1 cellular context compared by ENCODE assay signal in genomic region chr19:57099199-57099661, GRCh38.
TF ChIP-seq lines count a peak whose summit lies in the region.

No MANE protein-coding gene starts in this region.

TF ChIP-seq in HepG2, 621 proteins besides CTCF, POLR2A, EP300 and RAD21 (continued from another document and continues in another):
- TF ChIP-seq MIER3 (CRISPR knock-in tag; IDR thresholded peaks at IDR 0.05; ENCODE audit: borderline replicate concordance) (peak; percentile 73; the same call in 1 of the 2 replicates), FOXJ3 (CRISPR knock-in tag; IDR thresholded peaks at IDR 0.05; ENCODE audit: borderline replicate concordance) (no peak), DRAP1 (CRISPR knock-in tag; IDR thresholded peaks at IDR 0.05) (peak; percentile 43; the same call in 1 of the 2 replicates), BCL6 (CRISPR knock-in tag; IDR thresholded peaks at IDR 0.05) (peak; percentile 32; the same call in 1 of the 2 replicates), CREB1 (IDR thresholded peaks at IDR 0.05) (no peak), CREB1 (CRISPR knock-in tag; IDR thresholded peaks at IDR 0.05) (no peak), NFE2 (CRISPR knock-in tag; IDR thresholded peaks at IDR 0.05) (no peak), ZNF441 (CRISPR knock-in tag; IDR thresholded peaks at IDR 0.05; ENCODE audit: borderline replicate concordance) (no peak), PCBP1 (IDR thresholded peaks at IDR 0.05; ENCODE audit: borderline replicate concordance, low read depth, low read length) (peak; percentile 93), ZNF280D (CRISPR knock-in tag; IDR thresholded peaks at IDR 0.05) (peak; percentile 90), ZNF20 (CRISPR knock-in tag; IDR thresholded peaks at IDR 0.05) (no peak), SOX5 (CRISPR knock-in tag; IDR thresholded peaks at IDR 0.05; ENCODE audit: borderline replicate concordance) (no peak), ZNF232 (CRISPR knock-in tag; IDR thresholded peaks at IDR 0.05; ENCODE audit: borderline replicate concordance) (0 out of 2 replicates have a peak, but pooled peaks have one; percentile 38), ZFP41 (CRISPR knock-in tag; IDR thresholded peaks at IDR 0.05; ENCODE audit: borderline replicate concordance) (no peak), ZNF121 (CRISPR knock-in tag; IDR thresholded peaks at IDR 0.05) (no peak; the same call in 1 of the 2 replicates), NPAS2 (CRISPR knock-in tag; IDR thresholded peaks at IDR 0.05; ENCODE audit: borderline replicate concordance) (no peak), ZFP36 (IDR thresholded peaks at IDR 0.05; ENCODE audit: borderline replicate concordance, low read depth, low read length, partially characterized antibody) (peak; percentile 100), ATF1 (CRISPR knock-in tag; IDR thresholded peaks at IDR 0.05) (no peak), MED13 (CRISPR knock-in tag; IDR thresholded peaks at IDR 0.05) (no peak), GTF3A (CRISPR knock-in tag; conservative IDR thresholded peaks at IDR 0.05) (no peak), HNF1A (IDR thresholded peaks at IDR 0.05; ENCODE audit: low read depth) (no peak), HNF1A (CRISPR knock-in tag; IDR thresholded peaks at IDR 0.05; ENCODE audit: borderline replicate concordance) (no peak), TAF15 (IDR thresholded peaks at IDR 0.05; ENCODE audit: low read depth, low read length, poor library complexity, severe bottlenecking) (no peak), ZNF263 (CRISPR knock-in tag; IDR thresholded peaks at IDR 0.05) (no peak), SKIL (CRISPR knock-in tag; IDR thresholded peaks at IDR 0.05; ENCODE audit: borderline replicate concordance) (no peak), GFI1 (CRISPR knock-in tag; IDR thresholded peaks at IDR 0.05; ENCODE audit: borderline replicate concordance) (peak; percentile 40; the same call in 1 of the 2 replicates), SUZ12 (IDR thresholded peaks at IDR 0.05; ENCODE audit: low read depth, low read length) (no peak), KLF12 (CRISPR knock-in tag; IDR thresholded peaks at IDR 0.05; ENCODE audit: borderline replicate concordance) (no peak), ZNF34 (CRISPR knock-in tag; IDR thresholded peaks at IDR 0.05; ENCODE audit: borderline replicate concordance) (no peak), ZFYVE20 (CRISPR knock-in tag; IDR thresholded peaks at IDR 0.05; ENCODE audit: borderline replicate concordance, low read depth) (no peak), RARG (CRISPR knock-in tag; IDR thresholded peaks at IDR 0.05; ENCODE audit: low read depth) (no peak), ATRX (CRISPR knock-in tag; IDR thresholded peaks at IDR 0.05; ENCODE audit: borderline replicate concordance) (no peak), HNF4A (CRISPR knock-in tag; IDR thresholded peaks at IDR 0.05) (no peak), ZNF281 (CRISPR knock-in tag; IDR thresholded peaks at IDR 0.05; ENCODE audit: borderline replicate concordance) (no peak), CCAR2 (optimal IDR thresholded peaks at IDR 0.05; ENCODE audit: low read depth, low read length) (no peak), ZFP62 (CRISPR knock-in tag; IDR thresholded peaks at IDR 0.05) (no peak)
- TF ChIP-seq, protein P1, sequence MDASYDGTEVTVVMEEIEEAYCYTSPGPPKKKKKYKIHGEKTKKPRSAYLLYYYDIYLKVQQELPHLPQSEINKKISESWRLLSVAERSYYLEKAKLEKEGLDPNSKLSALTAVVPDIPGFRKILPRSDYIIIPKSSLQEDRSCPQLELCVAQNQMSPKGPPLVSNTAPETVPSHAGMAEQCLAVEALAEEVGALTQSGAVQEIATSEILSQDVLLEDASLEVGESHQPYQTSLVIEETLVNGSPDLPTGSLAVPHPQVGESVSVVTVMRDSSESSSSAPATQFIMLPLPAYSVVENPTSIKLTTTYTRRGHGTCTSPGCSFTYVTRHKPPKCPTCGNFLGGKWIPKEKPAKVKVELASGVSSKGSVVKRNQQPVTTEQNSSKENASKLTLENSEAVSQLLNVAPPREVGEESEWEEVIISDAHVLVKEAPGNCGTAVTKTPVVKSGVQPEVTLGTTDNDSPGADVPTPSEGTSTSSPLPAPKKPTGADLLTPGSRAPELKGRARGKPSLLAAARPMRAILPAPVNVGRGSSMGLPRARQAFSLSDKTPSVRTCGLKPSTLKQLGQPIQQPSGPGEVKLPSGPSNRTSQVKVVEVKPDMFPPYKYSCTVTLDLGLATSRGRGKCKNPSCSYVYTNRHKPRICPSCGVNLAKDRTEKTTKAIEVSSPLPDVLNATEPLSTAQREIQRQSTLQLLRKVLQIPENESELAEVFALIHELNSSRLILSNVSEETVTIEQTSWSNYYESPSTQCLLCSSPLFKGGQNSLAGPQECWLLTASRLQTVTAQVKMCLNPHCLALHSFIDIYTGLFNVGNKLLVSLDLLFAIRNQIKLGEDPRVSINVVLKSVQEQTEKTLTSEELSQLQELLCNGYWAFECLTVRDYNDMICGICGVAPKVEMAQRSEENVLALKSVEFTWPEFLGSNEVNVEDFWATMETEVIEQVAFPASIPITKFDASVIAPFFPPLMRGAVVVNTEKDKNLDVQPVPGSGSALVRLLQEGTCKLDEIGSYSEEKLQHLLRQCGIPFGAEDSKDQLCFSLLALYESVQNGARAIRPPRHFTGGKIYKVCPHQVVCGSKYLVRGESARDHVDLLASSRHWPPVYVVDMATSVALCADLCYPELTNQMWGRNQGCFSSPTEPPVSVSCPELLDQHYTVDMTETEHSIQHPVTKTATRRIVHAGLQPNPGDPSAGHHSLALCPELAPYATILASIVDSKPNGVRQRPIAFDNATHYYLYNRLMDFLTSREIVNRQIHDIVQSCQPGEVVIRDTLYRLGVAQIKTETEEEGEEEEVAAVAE (CRISPR knock-in tag; IDR thresholded peaks at IDR 0.05; ENCODE audit: borderline replicate concordance), result no peak
- TF ChIP-seq, protein P2, sequence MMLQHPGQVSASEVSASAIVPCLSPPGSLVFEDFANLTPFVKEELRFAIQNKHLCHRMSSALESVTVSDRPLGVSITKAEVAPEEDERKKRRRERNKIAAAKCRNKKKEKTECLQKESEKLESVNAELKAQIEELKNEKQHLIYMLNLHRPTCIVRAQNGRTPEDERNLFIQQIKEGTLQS (CRISPR knock-in tag; IDR thresholded peaks at IDR 0.05), result 0 out of 2 replicates have a peak, but pooled peaks have one; percentile 43
- TF ChIP-seq, protein P3, sequence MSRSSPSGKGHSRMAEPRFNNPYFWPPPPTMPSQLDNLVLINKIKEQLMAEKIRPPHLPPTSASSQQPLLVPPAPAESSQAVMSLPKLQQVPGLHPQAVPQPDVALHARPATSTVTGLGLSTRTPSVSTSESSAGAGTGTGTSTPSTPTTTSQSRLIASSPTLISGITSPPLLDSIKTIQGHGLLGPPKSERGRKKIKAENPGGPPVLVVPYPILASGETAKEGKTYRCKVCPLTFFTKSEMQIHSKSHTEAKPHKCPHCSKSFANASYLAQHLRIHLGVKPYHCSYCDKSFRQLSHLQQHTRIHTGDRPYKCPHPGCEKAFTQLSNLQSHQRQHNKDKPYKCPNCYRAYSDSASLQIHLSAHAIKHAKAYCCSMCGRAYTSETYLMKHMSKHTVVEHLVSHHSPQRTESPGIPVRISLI (CRISPR knock-in tag; IDR thresholded peaks at IDR 0.05; ENCODE audit: borderline replicate concordance), result peak; percentile 24; the same call in 1 of the 2 replicates
- TF ChIP-seq, protein P4, sequence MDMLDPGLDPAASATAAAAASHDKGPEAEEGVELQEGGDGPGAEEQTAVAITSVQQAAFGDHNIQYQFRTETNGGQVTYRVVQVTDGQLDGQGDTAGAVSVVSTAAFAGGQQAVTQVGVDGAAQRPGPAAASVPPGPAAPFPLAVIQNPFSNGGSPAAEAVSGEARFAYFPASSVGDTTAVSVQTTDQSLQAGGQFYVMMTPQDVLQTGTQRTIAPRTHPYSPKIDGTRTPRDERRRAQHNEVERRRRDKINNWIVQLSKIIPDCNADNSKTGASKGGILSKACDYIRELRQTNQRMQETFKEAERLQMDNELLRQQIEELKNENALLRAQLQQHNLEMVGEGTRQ (IDR thresholded peaks at IDR 0.05; ENCODE audit: low read depth, low read length), result no peak
- TF ChIP-seq, protein P4 (CRISPR knock-in tag; IDR thresholded peaks at IDR 0.05; ENCODE audit: borderline replicate concordance), result no peak
